ENCODE assay signal across 32 cellular contexts in the genomic region with DNA sequence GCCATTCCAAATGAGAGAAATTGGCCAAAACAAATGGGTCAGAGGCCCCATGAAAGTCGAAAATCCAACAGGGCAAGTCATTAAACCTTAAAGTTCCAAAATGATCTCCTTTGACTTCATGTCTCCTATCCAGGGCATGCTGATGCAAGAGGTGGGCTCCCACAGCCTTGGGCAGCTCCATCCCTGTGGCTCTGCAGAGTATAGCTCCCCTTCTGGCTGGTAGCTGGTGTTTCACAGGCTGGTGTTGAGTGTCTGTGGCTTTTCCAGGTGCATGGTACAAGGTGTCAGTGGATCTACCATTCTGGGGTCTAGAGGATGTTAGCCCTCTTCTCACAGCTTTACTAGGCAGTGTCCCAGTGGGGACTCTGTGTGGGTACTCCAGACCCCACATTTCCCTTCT.
"Had no signal": no experiment of that assay in that cellular context is flagged by ENCODE, and none has a peak within 500 bp of the region (broad histone marks: within the 10 kb centered on the region; RNA-seq: fewer than 3 reads in every experiment).

No MANE protein-coding gene starts in this region.

- H3K36me3 ChIP-seq: brain microvascular endothelial cell, breast epithelium had no signal

- DNase-seq: activated B cell treated with CpG ODN at 0.5 μM for 24 hours; activated CD4-positive, alpha-beta memory T cell treated with anti-CD3 and anti-CD28 coated beads for 36 hours; activated CD4-positive, alpha-beta T cell treated with anti-CD3 and anti-CD28 coated beads for 4 hours; activated CD4-positive, alpha-beta T cell treated with anti-CD3 and anti-CD28 coated beads, Interleukin-2, amount 10 ng/mL, durations not matched to agents 24 days and 14 days; activated CD4-positive, alpha-beta T cell treated with anti-CD3 and anti-CD28 coated beads, Interleukin-2, amount 50 U/mL, for 1 hour; activated CD4-positive, alpha-beta T cell treated with anti-CD3 and anti-CD28 coated beads, Interleukin-2, amount 50 U/mL, for 4 hours; activated CD4-positive, CD25-positive, alpha-beta regulatory T cell treated with anti-CD3 and anti-CD28 coated beads, Interleukin-2, amount 50 U/mL, for 72 hours; activated CD8-positive, alpha-beta memory T cell treated with anti-CD3 and anti-CD28 coated beads, Interleukin-2, amount 50 U/mL, for 4 hours; activated CD8-positive, alpha-beta T cell treated with anti-CD3 and anti-CD28 coated beads for 36 hours; activated effector memory CD4-positive, alpha-beta T cell treated with Interleukin-2 at 50 U/mL for 16 hours; activated gamma-delta T cell; activated naive CD4-positive, alpha-beta T cell treated with anti-CD3 and anti-CD28 coated beads, Interleukin-2, amount 10 ng/mL, durations not matched to agents 7 days and 5 days; activated naive CD4-positive, alpha-beta T cell treated with Interleukin-2 at 50 U/mL for 16 hours; activated naive CD8-positive, alpha-beta T cell treated with anti-CD3 and anti-CD28 coated beads, Interleukin-2, amount 10 ng/mL, durations not matched to agents 7 days and 5 days; activated naive CD8-positive, alpha-beta T cell treated with anti-CD3 and anti-CD28 coated beads, Interleukin-2, amount 50 U/mL, for 24 hours; activated T-cell treated with anti-CD3 and anti-CD28 coated beads for 4 hours; activated T-cell treated with anti-CD3 and anti-CD28 coated beads, Interleukin-2, amount 50 U/mL, for 1 hour; activated T-cell treated with anti-CD3 and anti-CD28 coated beads, Interleukin-2, amount 50 U/mL, for 4 hours; aorta; body of pancreas; brain microvascular endothelial cell; central memory CD4-positive, alpha-beta T cell; T-helper 1 cell; T-helper 2 cell; T-helper 9 cell had no signal

- H3K36me3 Mint-ChIP-seq: activated CD4-positive, alpha-beta memory T cell treated with anti-CD3 and anti-CD28 coated beads for 36 hours; activated naive CD4-positive, alpha-beta T cell treated with anti-CD3 and anti-CD28 coated beads, Interleukin-2, amount 10 ng/mL, durations not matched to agents 7 days and 5 days; activated naive CD4-positive, alpha-beta T cell treated with anti-CD3 and anti-CD28 coated beads, Interleukin-2, amount 50 U/mL, for 24 hours; activated naive CD8-positive, alpha-beta T cell; activated naive CD8-positive, alpha-beta T cell treated with anti-CD3 and anti-CD28 coated beads, Interleukin-2, amount 10 ng/mL, durations not matched to agents 7 days and 5 days had no signal

- H3K4me1 ChIP-seq: body of pancreas, breast epithelium had no signal

- H3K27me3 ChIP-seq: body of pancreas, brain microvascular endothelial cell, breast epithelium had no signal

- H3K9me3 Mint-ChIP-seq: activated T-helper 2 cell treated with anti-CD3 and anti-CD28 coated beads, Interferon-gamma antibody, Interleukin-2, Interleukin-4, amounts not matched to agents 10 μg/mL and 5 μg/mL and 100 μg/mL, durations not matched to agents 14 hours and 24 hours and 36 hours; T-helper 2 cell treated with Interferon-gamma antibody and Interleukin-4, amounts not matched to agents 5 μg/mL and 100 μg/mL, for 36 hours had no signal

- H3K27ac ChIP-seq: body of pancreas, brain microvascular endothelial cell, breast epithelium, VCaP had no signal

- H3K27ac Mint-ChIP-seq: activated B cell treated with CpG ODN at 0.5 μM for 24 hours; activated CD4-positive, alpha-beta memory T cell treated with anti-CD3 and anti-CD28 coated beads for 36 hours; activated CD4-positive, alpha-beta T cell treated with anti-CD3 and anti-CD28 coated beads, Interleukin-2, amount 10 ng/mL, durations not matched to agents 24 days and 14 days; activated CD8-positive, alpha-beta T cell treated with anti-CD3 and anti-CD28 coated beads for 36 hours; activated naive CD4-positive, alpha-beta T cell treated with anti-CD3 and anti-CD28 coated beads, Interleukin-2, amount 10 ng/mL, durations not matched to agents 7 days and 5 days; activated naive CD4-positive, alpha-beta T cell treated with anti-CD3 and anti-CD28 coated beads, Interleukin-2, amount 50 U/mL, for 24 hours; activated naive CD8-positive, alpha-beta T cell; activated naive CD8-positive, alpha-beta T cell treated with anti-CD3 and anti-CD28 coated beads, Interleukin-2, amount 10 ng/mL, durations not matched to agents 7 days and 5 days; activated naive CD8-positive, alpha-beta T cell treated with anti-CD3 and anti-CD28 coated beads, Interleukin-2, amount 50 U/mL, for 24 hours; activated T-helper 2 cell treated with anti-CD3 and anti-CD28 coated beads, Interferon-gamma antibody, Interleukin-2, Interleukin-4, amounts not matched to agents 10 μg/mL and 5 μg/mL and 100 μg/mL, durations not matched to agents 14 hours and 24 hours and 36 hours; T-helper 1 cell treated with Interleukin-12 subunit alpha and Interleukin-12 subunit beta and Interleukin-4 antibody, amounts not matched to agents 30 μg/mL and 1 μg/mL, for 36 hours; T-helper 2 cell treated with Interferon-gamma antibody and Interleukin-4, amounts not matched to agents 5 μg/mL and 100 μg/mL, for 36 hours had no signal

- H3K4me3 ChIP-seq: body of pancreas, breast epithelium had no signal

- H3K4me3 Mint-ChIP-seq: activated B cell treated with CpG ODN at 0.5 μM for 24 hours; activated CD4-positive, alpha-beta memory T cell treated with anti-CD3 and anti-CD28 coated beads for 36 hours; activated CD4-positive, alpha-beta T cell treated with anti-CD3 and anti-CD28 coated beads, Interleukin-2, amount 10 ng/mL, durations not matched to agents 24 days and 14 days; activated CD8-positive, alpha-beta T cell treated with anti-CD3 and anti-CD28 coated beads for 36 hours; activated naive CD4-positive, alpha-beta T cell treated with anti-CD3 and anti-CD28 coated beads, Interleukin-2, amount 10 ng/mL, durations not matched to agents 7 days and 5 days; activated naive CD4-positive, alpha-beta T cell treated with anti-CD3 and anti-CD28 coated beads, Interleukin-2, amount 50 U/mL, for 24 hours; activated naive CD8-positive, alpha-beta T cell; activated naive CD8-positive, alpha-beta T cell treated with anti-CD3 and anti-CD28 coated beads, Interleukin-2, amount 10 ng/mL, durations not matched to agents 7 days and 5 days; activated naive CD8-positive, alpha-beta T cell treated with anti-CD3 and anti-CD28 coated beads, Interleukin-2, amount 50 U/mL, for 24 hours; activated T-cell treated with anti-CD3 and anti-CD28 coated beads, Interleukin-2, amount 50 U/mL, for 4 hours; T-helper 1 cell treated with Interleukin-12 subunit alpha and Interleukin-12 subunit beta and Interleukin-4 antibody, amounts not matched to agents 30 μg/mL and 1 μg/mL, for 36 hours; T-helper 2 cell treated with Interferon-gamma antibody and Interleukin-4, amounts not matched to agents 5 μg/mL and 100 μg/mL, for 36 hours had no signal

- ATAC-seq: activated CD8-positive, alpha-beta T cell treated with anti-CD3 and anti-CD28 coated beads for 36 hours; activated naive CD8-positive, alpha-beta T cell treated with anti-CD3 and anti-CD28 coated beads, Interleukin-2, amount 50 U/mL, for 24 hours; activated T-cell treated with anti-CD3 and anti-CD28 coated beads, Interleukin-2, amount 50 U/mL, for 4 hours; body of pancreas had no signal

- H3K9me3 ChIP-seq: body of pancreas had no signal

- H3K27me3 Mint-ChIP-seq: activated B cell treated with CpG ODN at 0.5 μM for 24 hours; activated CD4-positive, alpha-beta T cell treated with anti-CD3 and anti-CD28 coated beads, Interleukin-2, amount 10 ng/mL, durations not matched to agents 24 days and 14 days; activated naive CD4-positive, alpha-beta T cell treated with anti-CD3 and anti-CD28 coated beads, Interleukin-2, amount 10 ng/mL, durations not matched to agents 7 days and 5 days; activated naive CD8-positive, alpha-beta T cell treated with anti-CD3 and anti-CD28 coated beads, Interleukin-2, amount 10 ng/mL, durations not matched to agents 7 days and 5 days had no signal

- H3K4me1 Mint-ChIP-seq: activated B cell treated with CpG ODN at 0.5 μM for 24 hours; activated CD4-positive, alpha-beta T cell treated with anti-CD3 and anti-CD28 coated beads, Interleukin-2, amount 10 ng/mL, durations not matched to agents 24 days and 14 days; activated naive CD4-positive, alpha-beta T cell treated with anti-CD3 and anti-CD28 coated beads, Interleukin-2, amount 10 ng/mL, durations not matched to agents 7 days and 5 days; activated naive CD4-positive, alpha-beta T cell treated with anti-CD3 and anti-CD28 coated beads, Interleukin-2, amount 50 U/mL, for 24 hours; activated naive CD8-positive, alpha-beta T cell treated with anti-CD3 and anti-CD28 coated beads, Interleukin-2, amount 10 ng/mL, durations not matched to agents 7 days and 5 days; activated naive CD8-positive, alpha-beta T cell treated with anti-CD3 and anti-CD28 coated beads, Interleukin-2, amount 50 U/mL, for 24 hours had no signal
